In genomic region chr4:242121-242848, GRCh38 we compare ENCODE assay signal across 8 cellular contexts.
DNase-seq lines count a peak whose midpoint lies in the region; ATAC-seq and TF ChIP-seq lines count a peak whose summit lies in the region.

No MANE protein-coding gene starts in this region.

- H3K9me3 ChIP-seq in muscle layer of duodenum (ENCODE audit: control insufficient read depth in 1 of 2, low read length in 2 of 2) = no peaks in the 10 kb centered on the region

- DNase-seq in DMS 273 treated with DMSO at 0.1 percent for 48 hours (lab: John Stamatoyannopoulos, UW) (peak; percentile 16), HFFc6 (peak; percentile 29), NCI-H748 treated with DMSO at 0.1 percent for 48 hours (lab: John Stamatoyannopoulos, UW) (peak; percentile 37), epithelial cell of proximal tubule (ENCODE audit: low read depth) (peak; percentile 16)
- DNase-seq in activated CD8-positive, alpha-beta memory T cell treated with anti-CD3 and anti-CD28 coated beads, Interleukin-2, amount 10 ng/mL, durations not matched to agents 7 days and 5 days = peak; percentile 79
- DNase-seq in stimulated activated CD8-positive, alpha-beta memory T cell treated with anti-CD3 and anti-CD28 coated beads, Interleukin-7, amount 100 ng/mL, for 48 hours (ENCODE audit: extremely low read depth in 1 of 2, low read depth in 1 of 2) = peak; percentile 31 to 34

- H3K27me3 ChIP-seq in muscle layer of duodenum (ENCODE audit: low read depth, low read length) = no peaks in the 10 kb centered on the region

- H3K27ac ChIP-seq in muscle layer of duodenum (ENCODE audit: low read length) = no peak overlapping the region

- no peaks in the 10 kb centered on the region; the same call in 1 of the 2 replicates for H3K27me3 Mint-ChIP-seq in HFFc6 (ENCODE audit: insufficient read depth)
- H3K27me3 Mint-ChIP-seq in activated CD8-positive, alpha-beta memory T cell treated with anti-CD3 and anti-CD28 coated beads, Interleukin-2, amount 10 ng/mL, durations not matched to agents 7 days and 5 days = no peaks in the 10 kb centered on the region

- no peaks in the 10 kb centered on the region for H3K36me3 ChIP-seq in muscle layer of duodenum (ENCODE audit: control insufficient read depth in 1 of 2, insufficient read depth in 2 of 2, low read length in 2 of 2)

- peak overlapping the region; percentile 56 for H3K4me3 ChIP-seq in epithelial cell of proximal tubule (ENCODE audit: low read depth, low read length)
- peak overlapping the region; percentile 69 to 78 for H3K4me3 ChIP-seq in muscle layer of duodenum (ENCODE audit: low read depth in 1 of 2, low read length in 2 of 2)

- no peaks in the 10 kb centered on the region for H3K4me1 ChIP-seq in muscle layer of duodenum (ENCODE audit: control insufficient read depth in 1 of 2, insufficient read depth in 2 of 2, low read length in 2 of 2)

- peaks cover 6% of the 10 kb centered on the region; the same call in 1 of the 2 replicates for H3K36me3 Mint-ChIP-seq in HFFc6 (ENCODE audit: low read depth)
- H3K36me3 Mint-ChIP-seq in activated CD8-positive, alpha-beta memory T cell treated with anti-CD3 and anti-CD28 coated beads, Interleukin-2, amount 10 ng/mL, durations not matched to agents 7 days and 5 days = peaks cover 2% of the 10 kb centered on the region

- peaks cover 9% of the 10 kb centered on the region for H3K9me3 Mint-ChIP-seq in HFFc6
- peaks cover 12% of the 10 kb centered on the region for H3K9me3 Mint-ChIP-seq in activated CD8-positive, alpha-beta memory T cell treated with anti-CD3 and anti-CD28 coated beads, Interleukin-2, amount 10 ng/mL, durations not matched to agents 7 days and 5 days (ENCODE audit: low read depth)

- CTCF ChIA-PET in activated CD8-positive, alpha-beta memory T cell treated with anti-CD3 and anti-CD28 coated beads, Interleukin-2, amount 10 ng/mL, durations not matched to agents 7 days and 5 days (lab: Charles Lee) = interaction anchor here (0.9 to 1.2 kb wide), 2 partner anchors 92 to 422 kb away, joined by 3 read pairs; no protein-coding TSS in a partner anchor

- H3K27ac Mint-ChIP-seq in HFFc6 = peak overlapping the region; percentile 41; the same call in 1 of the 2 replicates
- H3K27ac Mint-ChIP-seq in activated CD8-positive, alpha-beta memory T cell treated with anti-CD3 and anti-CD28 coated beads, Interleukin-2, amount 10 ng/mL, durations not matched to agents 7 days and 5 days = peak overlapping the region; percentile 71

- H3K4me1 Mint-ChIP-seq in HFFc6 (ENCODE audit: low read depth) = peaks cover 9% of the 10 kb centered on the region; the same call in 1 of the 2 replicates
- peaks cover 8% of the 10 kb centered on the region for H3K4me1 Mint-ChIP-seq in activated CD8-positive, alpha-beta memory T cell treated with anti-CD3 and anti-CD28 coated beads, Interleukin-2, amount 10 ng/mL, durations not matched to agents 7 days and 5 days

- ATAC-seq in activated CD8-positive, alpha-beta memory T cell treated with anti-CD3 and anti-CD28 coated beads, Interleukin-2, amount 10 ng/mL, durations not matched to agents 7 days and 5 days = peak; percentile 96
- ATAC-seq in GM21381 (IDR thresholded peaks at IDR 0.05; ENCODE audit: unreplicated experiment) = no peak

- peak overlapping the region; percentile 83 for H3K4me3 Mint-ChIP-seq in HFFc6
- peak overlapping the region; percentile 76 for H3K4me3 Mint-ChIP-seq in activated CD8-positive, alpha-beta memory T cell treated with anti-CD3 and anti-CD28 coated beads, Interleukin-2, amount 10 ng/mL, durations not matched to agents 7 days and 5 days

- TF ChIP-seq CTCF in HFFc6 (IDR thresholded peaks at IDR 0.05) (peak; percentile 86), epithelial cell of proximal tubule (conservative IDR thresholded peaks at IDR 0.05; ENCODE audit: low read depth, low read length) (peak; percentile 79)

Comparison
In these comparisons a context has a peak if more than half of its experiments do, and no peak if none do; other contexts are left out.
1. DNase-seq: peak in every context shown above with its lines; median percentile 79 in activated CD8-positive, alpha-beta memory T cell treated with anti-CD3 and anti-CD28 coated beads, Interleukin-2, amount 10 ng/mL, durations not matched to agents 7 days and 5 days; 37 in NCI-H748 treated with DMSO at 0.1 percent for 48 hours; 32 in stimulated activated CD8-positive, alpha-beta memory T cell treated with anti-CD3 and anti-CD28 coated beads, Interleukin-7, amount 100 ng/mL, for 48 hours; 29 in HFFc6; 16 in DMS 273 treated with DMSO at 0.1 percent for 48 hours; 16 in epithelial cell of proximal tubule.